Comparison of ENCODE assay signal across 8 cellular contexts in the genomic region with DNA sequence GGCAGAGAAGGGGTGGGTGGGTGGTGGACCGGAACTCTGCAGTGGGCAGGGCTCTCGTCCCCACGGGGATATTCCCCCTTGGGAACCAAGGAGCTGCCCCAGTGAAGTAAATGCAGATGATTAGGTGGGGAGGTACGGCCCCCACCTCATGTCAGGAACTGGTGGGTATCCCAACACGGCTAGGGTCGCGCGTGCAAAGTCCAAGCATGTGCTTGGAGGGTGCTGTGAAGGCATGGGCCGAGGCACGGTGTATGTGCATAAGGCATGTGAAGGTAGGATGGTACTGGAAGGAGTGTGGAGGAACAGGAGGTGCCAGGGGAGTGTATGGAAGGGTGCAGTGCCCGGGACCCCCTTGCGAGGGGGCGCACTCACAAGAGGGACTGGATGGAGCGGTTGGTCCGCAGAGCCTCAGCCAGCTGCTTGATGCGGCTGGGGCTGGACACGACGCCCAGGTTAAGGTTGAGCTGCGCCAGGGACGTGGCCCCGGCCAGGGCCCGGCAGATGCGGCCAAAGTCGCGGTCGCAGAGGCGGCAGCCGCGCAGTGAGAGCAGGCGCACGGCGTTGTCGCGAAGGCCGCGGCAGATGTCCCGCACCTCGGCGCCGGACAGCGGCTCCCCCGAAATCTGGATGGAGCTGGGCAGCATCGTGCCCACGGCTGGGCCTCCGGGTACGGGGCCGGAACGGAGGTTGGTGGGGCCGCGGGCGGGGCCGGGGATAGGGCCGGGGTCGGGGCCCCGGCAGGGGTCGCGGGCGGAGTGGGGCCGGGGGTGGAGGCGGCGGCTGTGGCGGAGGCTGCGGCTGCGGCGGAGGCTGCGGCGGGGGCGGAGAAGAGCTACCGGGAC. TPM values are rescaled to one million over a fixed set of nuclear protein-coding genes. Genes with fewer than 3 reads are reported as not detected.
DNase-seq lines count a peak whose midpoint lies in the region; ATAC-seq and TF ChIP-seq lines count a peak whose summit lies in the region.

No MANE protein-coding gene starts in this region.

- H2BK5ac ChIP-seq in mesendoderm (ENCODE audit: low read length): no peak overlapping the region

- H3K4me1 Mint-ChIP-seq in Calu3 (ENCODE audit: low read depth, unreplicated experiment): peaks cover 16% of the 10 kb centered on the region
- peaks cover 57% of the 10 kb centered on the region for H3K4me1 Mint-ChIP-seq in brain

- H3K18ac ChIP-seq in mesendoderm (ENCODE audit: low read length): no peak overlapping the region

- peak; percentile 24 for DNase-seq in Calu3
- DNase-seq in mesendoderm: no peak
- no peak for DNase-seq in aorta
- no peak for DNase-seq in effector CD8-positive, alpha-beta T cell (lab: John Stamatoyannopoulos, UW)
- no peak for DNase-seq in SIG-M5 treated with dmso at 0.1 percent for 504 hours (lab: John Stamatoyannopoulos, UW; ENCODE audit: unreplicated experiment)
- DNase-seq in NCI-H2081 (lab: John Stamatoyannopoulos, UW): no peak

- WGBS in mesendoderm (ENCODE audit: extremely low coverage, insufficient coverage, low lambda C conversion rate): no CpG with 5 or more reads among the region's 69 CpGs
- 4 to 5% methylated on average over 55 to 69 of the region's 69 CpGs for WGBS in aorta, 2 donors

- H3K36me3 ChIP-seq in mesendoderm (ENCODE audit: control insufficient read depth, insufficient read depth, low read length) (peaks cover 14% of the 10 kb centered on the region), aorta (ENCODE audit: control insufficient read depth in 1 of 2, insufficient read depth in 2 of 2, low read length in 1 of 2) (peaks cover 3 to 9% of the 10 kb centered on the region in 2 donors)

- H3K27me3 ChIP-seq in mesendoderm (ENCODE audit: insufficient read depth, low read length, poor library complexity): peaks cover 8% of the 10 kb centered on the region
- no peaks in the 10 kb centered on the region for H3K27me3 ChIP-seq in aorta (ENCODE audit: control insufficient read depth in 1 of 2, insufficient read depth in 2 of 2, low read length in 1 of 2)

- no peak overlapping the region for H2BK15ac ChIP-seq in mesendoderm (replicated peaks; ENCODE audit: low read depth)

- H3K9me3 Mint-ChIP-seq in Calu3 (ENCODE audit: low read depth, unreplicated experiment): no peaks in the 10 kb centered on the region
- peaks cover 0 to 5% (median 0%) of the 10 kb centered on the region in 5 experiments for H3K9me3 Mint-ChIP-seq in brain

- H4K5ac ChIP-seq in mesendoderm (ENCODE audit: low read length): no peak overlapping the region

- no peak overlapping the region for H3K4me3 ChIP-seq in mesendoderm (ENCODE audit: low read length)
- H3K4me3 ChIP-seq in aorta (ENCODE audit: low read length in 2 of 2): peak overlapping the region; percentile 35 to 40

- H2BK120ac ChIP-seq in mesendoderm (ENCODE audit: low read depth, low read length): no peak overlapping the region

- H3K79me1 ChIP-seq in mesendoderm (ENCODE audit: low read length): no peaks in the 10 kb centered on the region

- no peaks in the 10 kb centered on the region for H3K9me3 ChIP-seq in aorta (ENCODE audit: control insufficient read depth, low read length)

- H3K4me1 ChIP-seq in mesendoderm (ENCODE audit: control insufficient read depth, low read depth, low read length) (no peaks in the 10 kb centered on the region), aorta (ENCODE audit: control insufficient read depth in 1 of 2, insufficient read depth in 2 of 2, low read length in 2 of 2) (no peaks in the 10 kb centered on the region)

- H3K56ac ChIP-seq in mesendoderm (ENCODE audit: low read length): peak overlapping the region; percentile 73

- no peak for TF ChIP-seq CTCF in Calu3 (IDR thresholded peaks at IDR 0.05; ENCODE audit: unreplicated experiment)
- peak; percentile 5 to 25 for TF ChIP-seq CTCF in brain (conservative IDR thresholded peaks at IDR 0.05)

- H3K27ac Mint-ChIP-seq in Calu3 (ENCODE audit: unreplicated experiment) (peak overlapping the region; percentile 86), brain (peak overlapping the region; percentile 81 to 92 (median 86))

- peak overlapping the region; percentile 40 for H3K9ac ChIP-seq in mesendoderm (ENCODE audit: low read length)

- BruUV-seq in Calu3 (replicated peaks; lab: Mats Ljungman, UMichigan): no TSS peak

- peaks cover 27% of the 10 kb centered on the region for H3K27me3 Mint-ChIP-seq in Calu3 (ENCODE audit: unreplicated experiment)
- peaks cover 12% of the 10 kb centered on the region for H3K27me3 Mint-ChIP-seq in brain

- no peak overlapping the region for H3K4ac ChIP-seq in mesendoderm (ENCODE audit: low read depth, low read length)

- CTCF ChIA-PET in Calu3 (lab: Charles Lee): interaction anchor here (0.6 to 1.4 kb wide), 5 partner anchors 12 to 436 kb away, joined by 3 to 4 read pairs (median 3); partner anchors contain the start of gene ABCC10

- peak overlapping the region; percentile 73 for H3K4me3 Mint-ChIP-seq in Calu3 (ENCODE audit: low read depth, unreplicated experiment)
- peak overlapping the region; percentile 87 to 96 (median 89) for H3K4me3 Mint-ChIP-seq in brain

- intact Hi-C loops in Calu3 (cut with micrococcal nuclease; ENCODE audit: unreplicated experiment) (no loop called here), aorta (cut with DNase I) (loop anchor here (5.0 to 10.0 kb wide), 4 partner anchors 115 to 275 kb away; partner anchors contain the start of gene ZNF318 (in 1 of the 2))

- no peaks in the 10 kb centered on the region for H3K79me2 ChIP-seq in mesendoderm (ENCODE audit: control insufficient read depth, insufficient read depth, low read length)

- H3K36me3 Mint-ChIP-seq in Calu3 (ENCODE audit: insufficient read depth, unreplicated experiment): peaks cover 61% of the 10 kb centered on the region
- H3K36me3 Mint-ChIP-seq in brain: peaks cover 25% of the 10 kb centered on the region

- H3K23ac ChIP-seq in mesendoderm (ENCODE audit: low read length): no peak overlapping the region

- peak; percentile 5 for ATAC-seq in HG03442 (IDR thresholded peaks at IDR 0.05; ENCODE audit: unreplicated experiment)
- ATAC-seq in aorta (ENCODE audit: low FRiP score): no peak

- H2AK5ac ChIP-seq in mesendoderm (ENCODE audit: low read length): no peak overlapping the region

- peak overlapping the region; percentile 62 for H3K4me2 ChIP-seq in mesendoderm (ENCODE audit: low read length)

- no peak overlapping the region for H4K8ac ChIP-seq in mesendoderm (ENCODE audit: low read depth, low read length)

- H3K27ac ChIP-seq in mesendoderm (ENCODE audit: low read depth, low read length) (no peak overlapping the region), aorta (ENCODE audit: low read depth in 1 of 2, low read length in 2 of 2) (no peak overlapping the region)

RNA-seq across cellular contexts. Expression of gene LRRC73, which starts 0.8 kb away (rescaled TPM):
- 0.47 and 0.50 TPM in 2 replicates for total RNA-seq in Calu3 (2022)
- 6.2 TPM for polyA plus RNA-seq in brain (ENCODE audit: insufficient read depth, low read depth, low replicate concordance)
- 0.06 TPM for polyA plus RNA-seq in mesendoderm (2013, experiment 1 of 2)
- polyA plus RNA-seq in mesendoderm (2013, experiment 2 of 2): 0.07 TPM
- under 1 TPM; 0.39 to 0.62 TPM for total RNA-seq in aorta
- polyA plus RNA-seq in aorta: 1 to 10 TPM in 1 of 2 donors, under 1 TPM in 1; 0.50 to 1.6 TPM

RNA-seq across cellular contexts. Expression of gene YIPF3, which starts 7.4 kb away (rescaled TPM):
- 127 and 133 TPM in 2 replicates for total RNA-seq in Calu3 (2022)
- 279 TPM for polyA plus RNA-seq in brain (ENCODE audit: insufficient read depth, low read depth, low replicate concordance)
- 54.9 TPM for polyA plus RNA-seq in mesendoderm (2013, experiment 1 of 2)
- 53.2 TPM for polyA plus RNA-seq in mesendoderm (2013, experiment 2 of 2)
- 10 to 100 TPM; 64.5 to 78.5 TPM for total RNA-seq in aorta
- 100 to 1,000 TPM in 1 of 2 donors, 10 to 100 TPM in 1; 33.4 to 103 TPM for polyA plus RNA-seq in aorta

RNA-seq across cellular contexts. Expression of gene POLR1C, which starts 7.5 kb away (rescaled TPM):
- total RNA-seq in Calu3 (2022): 79.6 and 92.1 TPM in 2 replicates
- polyA plus RNA-seq in brain (ENCODE audit: insufficient read depth, low read depth, low replicate concordance): 29.6 TPM
- polyA plus RNA-seq in mesendoderm (2013, experiment 1 of 2): 33.4 TPM
- 32.0 TPM for polyA plus RNA-seq in mesendoderm (2013, experiment 2 of 2)
- total RNA-seq in aorta: 10 to 100 TPM; 27.4 to 27.6 TPM
- polyA plus RNA-seq in aorta: 10 to 100 TPM; 11.0 to 16.5 TPM

RNA-seq across cellular contexts. Expression of gene TJAP1, which starts 32.0 kb away (rescaled TPM):
- 70.7 and 72.3 TPM in 2 replicates for total RNA-seq in Calu3 (2022)
- 29.1 TPM for polyA plus RNA-seq in brain (ENCODE audit: insufficient read depth, low read depth, low replicate concordance)
- 28.1 TPM for polyA plus RNA-seq in mesendoderm (2013, experiment 1 of 2)
- 25.9 TPM for polyA plus RNA-seq in mesendoderm (2013, experiment 2 of 2)
- total RNA-seq in aorta: 10 to 100 TPM; 30.6 to 35.5 TPM
- polyA plus RNA-seq in aorta: 10 to 100 TPM in 1 of 2 donors, 1 to 10 TPM in 1; 6.3 to 38.7 TPM

RNA-seq across cellular contexts. Expression of gene DLK2, which starts 54.0 kb away (rescaled TPM):
- total RNA-seq in Calu3 (2022) (0.59 and 0.86 TPM in 2 replicates), aorta (not detected)
- polyA plus RNA-seq in brain (ENCODE audit: insufficient read depth, low read depth, low replicate concordance) (1.9 TPM), aorta (not detected)
- 0.13 TPM for polyA plus RNA-seq in mesendoderm (2013, experiment 1 of 2)
- polyA plus RNA-seq in mesendoderm (2013, experiment 2 of 2): 0.29 TPM
